1 cellular context compared by ENCODE assay signal in genomic region chr14:68979021-68979721, GRCh38.
TF ChIP-seq lines count a peak whose summit lies in the region.

ACTN1 (minus strand) TSS chr14:68979302; CDS start chr14:68979056, 246 bp downstream.

TF ChIP-seq in HepG2, 621 proteins besides CTCF, POLR2A, EP300 and RAD21 (continued from another document and continues in another):
- TF ChIP-seq PPARG (CRISPR knock-in tag; conservative IDR thresholded peaks at IDR 0.05) (no peak), ZNF124 (CRISPR knock-in tag; IDR thresholded peaks at IDR 0.05) (0 out of 2 replicates have a peak, but pooled peaks have one; percentile 30), ZNF646 (CRISPR knock-in tag; IDR thresholded peaks at IDR 0.05) (no peak), ZNF256 (CRISPR knock-in tag; conservative IDR thresholded peaks at IDR 0.05) (no peak), THAP11 (CRISPR knock-in tag; IDR thresholded peaks at IDR 0.05) (no peak), SOX13 (IDR thresholded peaks at IDR 0.05) (no peak), SOX13 (CRISPR knock-in tag; conservative IDR thresholded peaks at IDR 0.05 in 1 of 2, IDR thresholded peaks at IDR 0.05 in 1 of 2) (peak in 1 of 2 experiments; percentile 40; a peak in 2 of 4 replicates), CBFB (CRISPR knock-in tag; IDR thresholded peaks at IDR 0.05) (no peak), PBX3 (CRISPR knock-in tag; IDR thresholded peaks at IDR 0.05; ENCODE audit: borderline replicate concordance) (no peak), DPF2 (CRISPR knock-in tag; IDR thresholded peaks at IDR 0.05; ENCODE audit: borderline replicate concordance, low read depth) (no peak), PRPF4 (IDR thresholded peaks at IDR 0.05; ENCODE audit: low read depth, low read length, poor library complexity, severe bottlenecking) (no peak), THAP8 (CRISPR knock-in tag; IDR thresholded peaks at IDR 0.05; ENCODE audit: borderline replicate concordance) (no peak), ZMYM3 (CRISPR knock-in tag; IDR thresholded peaks at IDR 0.05) (no peak), SOX6 (IDR thresholded peaks at IDR 0.05) (no peak), SOX6 (CRISPR knock-in tag; IDR thresholded peaks at IDR 0.05) (peak; percentile 64), KLF12 (CRISPR knock-in tag; IDR thresholded peaks at IDR 0.05; ENCODE audit: borderline replicate concordance) (no peak), ZNF546 (CRISPR knock-in tag; conservative IDR thresholded peaks at IDR 0.05) (peak; percentile 53; the same call in 1 of the 2 replicates), SKI (IDR thresholded peaks at IDR 0.05; ENCODE audit: partially characterized antibody) (no peak), TRIM22 (IDR thresholded peaks at IDR 0.05) (no peak), NPAS2 (CRISPR knock-in tag; IDR thresholded peaks at IDR 0.05; ENCODE audit: borderline replicate concordance) (no peak), THRA (CRISPR knock-in tag; IDR thresholded peaks at IDR 0.05; ENCODE audit: borderline replicate concordance) (no peak), RBAK (CRISPR knock-in tag; IDR thresholded peaks at IDR 0.05) (no peak), SMARCE1 (IDR thresholded peaks at IDR 0.05; ENCODE audit: borderline replicate concordance) (no peak), TEF (CRISPR knock-in tag; IDR thresholded peaks at IDR 0.05) (no peak), WIZ (CRISPR knock-in tag; IDR thresholded peaks at IDR 0.05) (no peak), AFF4 (CRISPR knock-in tag; IDR thresholded peaks at IDR 0.05) (no peak), LRRFIP1 (CRISPR knock-in tag; conservative IDR thresholded peaks at IDR 0.05) (no peak), ZFP1 (CRISPR knock-in tag; IDR thresholded peaks at IDR 0.05) (no peak), ZNF597 (CRISPR knock-in tag; IDR thresholded peaks at IDR 0.05) (no peak), HNF4A (CRISPR knock-in tag; IDR thresholded peaks at IDR 0.05) (peak; percentile 13; the same call in 1 of the 2 replicates), ZSCAN22 (CRISPR knock-in tag; IDR thresholded peaks at IDR 0.05) (no peak), ZNF605 (CRISPR knock-in tag; IDR thresholded peaks at IDR 0.05) (0 out of 2 replicates have a peak, but pooled peaks have one; percentile 43), MAFF (IDR thresholded peaks at IDR 0.05; ENCODE audit: low read depth, low read length) (no peak), CBX2 (IDR thresholded peaks at IDR 0.05; ENCODE audit: low read depth, low read length) (no peak), CBX2 (CRISPR knock-in tag; IDR thresholded peaks at IDR 0.05; ENCODE audit: low read depth) (no peak), IRF1 (CRISPR knock-in tag; IDR thresholded peaks at IDR 0.05; ENCODE audit: low read depth) (no peak), SSRP1 (CRISPR knock-in tag; IDR thresholded peaks at IDR 0.05) (no peak), IKZF4 (CRISPR knock-in tag; IDR thresholded peaks at IDR 0.05; ENCODE audit: borderline replicate concordance, low read depth, not compliant biosample characterization) (no peak), ZNF234 (CRISPR knock-in tag; conservative IDR thresholded peaks at IDR 0.05) (no peak), ZNF883 (CRISPR knock-in tag; IDR thresholded peaks at IDR 0.05; ENCODE audit: not compliant biosample characterization) (no peak), HHEX (CRISPR knock-in tag; IDR thresholded peaks at IDR 0.05) (no peak)
